ENCODE assay signal across 8 cellular contexts in the genomic region with DNA sequence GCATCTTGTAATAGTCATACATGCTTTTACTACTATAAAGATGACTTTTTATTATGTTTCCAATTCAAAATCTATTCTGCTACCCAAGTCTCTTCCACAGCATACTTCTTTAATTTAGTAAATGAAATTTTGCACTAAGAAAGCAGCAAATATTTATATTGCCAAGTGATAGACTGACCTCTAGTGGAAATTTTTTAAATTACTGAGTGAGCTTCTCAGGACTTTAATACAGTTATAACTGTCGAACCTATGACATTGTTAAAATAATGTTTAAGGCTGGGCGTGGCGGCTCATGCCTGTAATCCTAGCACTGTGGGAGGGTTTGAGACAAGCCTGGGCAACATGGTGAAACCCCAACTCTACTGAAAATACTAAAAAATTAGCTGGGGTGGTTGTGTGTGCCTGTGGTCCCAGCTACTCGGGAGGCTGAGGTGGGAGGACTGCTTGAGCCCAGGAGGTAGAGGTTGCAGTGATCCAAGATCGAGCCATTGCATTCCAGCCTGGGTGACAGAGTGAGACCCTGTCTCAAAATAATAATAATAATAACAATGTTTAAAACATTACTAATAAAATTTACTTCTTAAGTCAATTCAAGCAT. TPM values are rescaled to one million over a fixed set of nuclear protein-coding genes. Genes with fewer than 3 reads are reported as not detected.
DNase-seq lines count a peak whose midpoint lies in the region; ATAC-seq and TF ChIP-seq lines count a peak whose summit lies in the region.

No MANE protein-coding gene starts in this region.

- ATAC-seq in GM21515 (IDR thresholded peaks at IDR 0.05; ENCODE audit: unreplicated experiment): no peak

- TF ChIP-seq CTCF in 22Rv1 (IDR thresholded peaks at IDR 0.05) (peak; percentile 80), GM12864 (IDR thresholded peaks at IDR 0.05; ENCODE audit: low read depth, low read length, missing control alignments) (peak; percentile 22), fibroblast of pulmonary artery (IDR thresholded peaks at IDR 0.05; ENCODE audit: low read length, missing control alignments) (peak; percentile 53), prostate gland (IDR thresholded peaks at IDR 0.05) (peak in 3 of 4 experiments; percentile 66 to 76 (median 75))

- H3K4me1 ChIP-seq in prostate gland (replicated peaks): no peaks in the 10 kb centered on the region

- no peaks in the 10 kb centered on the region for H3K27me3 ChIP-seq in prostate gland (replicated peaks; ENCODE audit: insufficient read depth)

- no peak for TF ChIP-seq POLR2A in prostate gland (IDR thresholded peaks at IDR 0.05)

- DNase-seq in GM12864 (ENCODE audit: low read depth) (no peak), LHCN-M2 (ENCODE audit: low read depth) (peak; percentile 53), SK-MEL-5 (ENCODE audit: low read depth, low spot score) (peak; percentile 75), fibroblast of pulmonary artery (ENCODE audit: low read depth) (peak; percentile 68), prostate gland (ENCODE audit: low spot score) (no peak), NK-92 (lab: John Stamatoyannopoulos, UW; ENCODE audit: unreplicated experiment) (no peak)

- no peaks in the 10 kb centered on the region for H3K36me3 ChIP-seq in prostate gland

- intact Hi-C loops in prostate gland (cut with DNase I): loop anchor here (5.0 kb wide), 2 partner anchors 179 to 339 kb away; no protein-coding TSS in a partner anchor

- H3K27ac ChIP-seq in 22Rv1 (no peak overlapping the region), prostate gland (no peak overlapping the region)

- in situ Hi-C loops in SK-MEL-5 (cut with HindIII; ENCODE audit: low pct_unique_long_range_greater_than_20kb, low sequenced_read_pairs): no loop called here

- H3K4me3 ChIP-seq in GM12864 (ENCODE audit: low read depth, low read length) (no peak overlapping the region), fibroblast of pulmonary artery (replicated peaks; ENCODE audit: low read depth, low read length) (no peak overlapping the region), prostate gland (no peak overlapping the region)

- 28% methylated on average over 5 of the region's 5 CpGs for WGBS in prostate gland

- H3K9me3 ChIP-seq in prostate gland: no peaks in the 10 kb centered on the region

RNA-seq across cellular contexts. Expression of a gene that starts 27.3 kb away (rescaled TPM):
- total RNA-seq in LHCN-M2 (2014; rRNA removed) (0.40 and 0.51 TPM in 2 replicates), prostate gland (10 to 100 TPM in 1 of 2 donors, 1 to 10 TPM in 1; 2.9 to 14.6 TPM)
- polyA plus RNA-seq in LHCN-M2 (2012): 0.10 TPM
- total RNA-seq in SK-MEL-5 (2014; rRNA removed; shearing (Covaris generic)): not detected in 2 replicates
- not detected in 2 replicates for polyA plus RNA-seq in SK-MEL-5 (2015; cell fraction: cytosol; rRNA removed)
- 0.31 TPM in 1 of 2 replicates, not detected in the other for polyA plus RNA-seq in SK-MEL-5 (2015; cell fraction: nucleus; rRNA removed)

Comparison
In these comparisons a context has a peak if more than half of its experiments do, and no peak if none do; other contexts are left out.
1. CTCF ChIP-seq: peak in every context shown above with its lines; median percentile 80 in 22Rv1; 75 in prostate gland; 53 in fibroblast of pulmonary artery; 22 in GM12864.
2. DNase-seq: peak in LHCN-M2 (single experiment), SK-MEL-5 (single experiment) and fibroblast of pulmonary artery (single experiment); none in GM12864 (single experiment), prostate gland (single experiment) and NK-92 (single experiment).